Comparison of ENCODE assay signal across 18 cellular contexts in genomic region chr1:223007935-223008334, GRCh38.
"Had no signal": no experiment of that assay in that cellular context is flagged by ENCODE, and none has a peak within 500 bp of the region (broad histone marks: within the 10 kb centered on the region; RNA-seq: fewer than 3 reads in every experiment).

No MANE protein-coding gene starts in this region.

- ATAC-seq: activated CD4-positive, alpha-beta T cell treated with anti-CD3 and anti-CD28 coated beads for 36 hours; activated CD8-positive, alpha-beta memory T cell treated with anti-CD3 and anti-CD28 coated beads, Interleukin-2, amount 10 ng/mL, durations not matched to agents 7 days and 5 days; activated CD8-positive, alpha-beta T cell treated with anti-CD3 and anti-CD28 coated beads, Interleukin-2, amount 10 ng/mL, durations not matched to agents 7 days and 5 days; activated naive CD8-positive, alpha-beta T cell treated with anti-CD3 and anti-CD28 coated beads, Interleukin-2, amount 50 U/mL, for 24 hours; foreskin keratinocyte; naive thymus-derived CD4-positive, alpha-beta T cell; stimulated activated effector memory CD8-positive, alpha-beta T cell treated with anti-CD3 and anti-CD28 coated beads, Interleukin-12 subunit alpha, Interleukin-12 subunit beta, amount 100 ng/mL, for 72 hours; T-cell had no signal

- H3K4me3 ChIP-seq: breast epithelium, esophagus muscularis mucosa, heart right ventricle had no signal

- H3K36me3 ChIP-seq: breast epithelium had no signal

- H3K27me3 ChIP-seq: breast epithelium, esophagus muscularis mucosa, heart right ventricle had no signal

- H3K4me1 ChIP-seq: breast epithelium, foreskin keratinocyte had no signal

- DNase-seq: activated CD4-positive, alpha-beta T cell treated with anti-CD3 and anti-CD28 coated beads for 36 hours; activated CD4-positive, CD25-positive, alpha-beta regulatory T cell; activated CD8-positive, alpha-beta memory T cell treated with anti-CD3 and anti-CD28 coated beads, Interleukin-2, amount 10 ng/mL, durations not matched to agents 7 days and 5 days; activated CD8-positive, alpha-beta T cell treated with anti-CD3 and anti-CD28 coated beads, Interleukin-2, amount 10 ng/mL, durations not matched to agents 7 days and 5 days; activated naive CD8-positive, alpha-beta T cell treated with anti-CD3 and anti-CD28 coated beads, Interleukin-2, amount 50 U/mL, for 24 hours; activated T-cell treated with anti-CD3 and anti-CD28 coated beads, Interleukin-2, amount 50 U/mL, for 48 hours; central memory CD4-positive, alpha-beta T cell; foreskin keratinocyte; heart right ventricle; midbrain; naive thymus-derived CD4-positive, alpha-beta T cell; posterior cingulate gyrus; small intestine; stimulated activated CD4-positive, alpha-beta T cell treated with anti-CD3 and anti-CD28 coated beads, Interleukin-4, amount 100 ng/mL, for 24 hours; T-cell had no signal

- H3K27ac ChIP-seq: esophagus muscularis mucosa, foreskin keratinocyte had no signal

- H3K9me3 ChIP-seq: breast epithelium, esophagus muscularis mucosa, heart right ventricle had no signal
